ENCODE assay signal across 21 cellular contexts in genomic region chrX:57270980-57271379, GRCh38. TPM values are rescaled to one million over a fixed set of nuclear protein-coding genes. Genes with fewer than 3 reads are reported as not detected.
DNase-seq lines count a peak whose midpoint lies in the region; FAIRE-seq and TF ChIP-seq lines count a peak whose summit lies in the region.
"Had no signal": no experiment of that assay in that cellular context is flagged by ENCODE, and none has a peak within 500 bp of the region (broad histone marks: within the 10 kb centered on the region; RNA-seq: fewer than 3 reads in every experiment).

No MANE protein-coding gene starts in this region.

- FAIRE-seq in bronchial epithelial cell (lab: Jason Lieb, UNC) = peak; percentile 52
- FAIRE-seq: A204.1, D721Med, G401.6, GM12891, GM19239 had no signal

- H3K27me3 ChIP-seq in bronchial epithelial cell (ENCODE audit: control insufficient read depth, insufficient read depth, low read length) = no peaks in the 10 kb centered on the region
- H3K27me3 ChIP-seq: BE2C had no signal

- H3K36me3 ChIP-seq in bronchial epithelial cell (ENCODE audit: control insufficient read depth, insufficient read depth, low read length) = no peaks in the 10 kb centered on the region
- H3K36me3 ChIP-seq: BE2C, BLaER1 had no signal

- no peak for TF ChIP-seq CTCF in bronchial epithelial cell (IDR thresholded peaks at IDR 0.05; ENCODE audit: insufficient read depth, low read length, severe bottlenecking)

- DNase-seq in HT-29 (ENCODE audit: low spot score) = peak; percentile 16
- DNase-seq in M059J (ENCODE audit: low read depth) = peak; percentile 1
- DNase-seq in bronchial epithelial cell (ENCODE audit: low read depth) = no peak
- no peak for DNase-seq in NCI-H2029 treated with DMSO at 0.1 percent for 48 hours (lab: John Stamatoyannopoulos, UW)
- no peak for DNase-seq in T-helper 2 cell
- DNase-seq: 8988T; ACHN; BE2C; C1 segment of cervical spinal cord; CD4-positive, alpha-beta memory T cell; CD4-positive, CD25-positive, alpha-beta regulatory T cell; CD8-positive, alpha-beta memory T cell; COR-L47; DMS79 treated with DMSO at 0.1 percent for 48 hours; GF-D8 had no signal

- H3K4me3 ChIP-seq in bronchial epithelial cell (ENCODE audit: low read depth, low read length) = no peak overlapping the region
- H3K4me3 ChIP-seq: BLaER1 had no signal

RNA-seq across cellular contexts. Expression of gene FAAH2, which starts 15.5 kb away (rescaled TPM):
- 3.1 and 3.4 TPM in 2 replicates for total RNA-seq in HT-29 (2014; rRNA removed; shearing (Covaris generic))
- 0.17 and 0.69 TPM in 2 replicates for total RNA-seq in M059J (2014; rRNA removed; shearing (Covaris generic))
- 4.7 and 6.3 TPM in 2 replicates for total RNA-seq in bronchial epithelial cell

Comparison
In these comparisons a context has a peak if more than half of its experiments do, and no peak if none do; other contexts are left out.
1. DNase-seq: peak in HT-29 (single experiment) and M059J (single experiment); none in bronchial epithelial cell (single experiment), NCI-H2029 treated with DMSO at 0.1 percent for 48 hours (single experiment) and T-helper 2 cell (0 of 5).